ENCODE assay signal across 18 cellular contexts in the genomic region with DNA sequence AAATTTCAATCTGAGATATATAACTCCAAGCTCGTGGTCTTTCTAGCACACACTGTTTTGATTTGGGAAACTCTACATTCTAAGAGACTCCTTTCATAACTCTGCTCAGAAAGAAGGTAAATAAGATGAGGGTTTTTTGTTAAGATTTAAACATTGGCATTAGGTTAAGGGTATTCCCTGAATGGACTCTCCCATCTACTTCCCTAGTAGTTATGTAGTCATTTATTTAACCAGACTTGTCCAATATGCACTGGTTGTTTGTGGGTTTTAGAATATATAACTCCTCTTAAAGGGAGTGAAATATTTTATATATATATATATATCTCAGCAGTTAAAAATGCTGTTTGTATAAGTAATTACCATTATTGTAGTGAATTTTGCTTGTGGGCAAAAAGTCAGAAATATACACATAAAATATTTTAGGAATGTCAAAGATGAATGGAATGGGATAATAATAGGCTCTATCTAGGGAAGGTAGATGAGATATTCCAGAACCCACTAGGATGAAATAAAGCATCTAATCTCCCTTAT.
DNase-seq lines count a peak whose midpoint lies in the region; ATAC-seq and TF ChIP-seq lines count a peak whose summit lies in the region.
"Had no signal": no experiment of that assay in that cellular context is flagged by ENCODE, and none has a peak within 500 bp of the region (broad histone marks: within the 10 kb centered on the region; RNA-seq: fewer than 3 reads in every experiment).

No MANE protein-coding gene starts in this region.

- RAD21 ChIA-PET in HCT116 (lab: Charles Lee; ENCODE audit: low non-redundant PET in 1 of 2, low total read pairs in 2 of 2, uncharacterized antibody in 2 of 2, unreplicated experiment in 2 of 2) = no interaction called here

- no peak for DNase-seq in HCT116 (ENCODE audit: low read depth, low spot score)
- no peak for DNase-seq in SK-N-MC (ENCODE audit: low read depth, low spot score)
- DNase-seq in fibroblast of the aortic adventitia (ENCODE audit: low read depth) = peak; percentile 59
- DNase-seq in smooth muscle cell (lab: John Stamatoyannopoulos, UW; ENCODE audit: unreplicated experiment) = no peak
- DNase-seq in activated CD4-positive, alpha-beta T cell treated with anti-CD3 and anti-CD28 coated beads for 48 hours = no peak
- no peak for DNase-seq in NCI-H2107 (lab: John Stamatoyannopoulos, UW)
- DNase-seq: activated CD4-positive, alpha-beta T cell treated with anti-CD3 and anti-CD28 coated beads for 1 hour; activated CD8-positive, alpha-beta memory T cell treated with anti-CD3 and anti-CD28 coated beads, Interleukin-2, amount 50 U/mL, for 4 hours; activated naive CD4-positive, alpha-beta T cell treated with anti-CD3 and anti-CD28 coated beads for 36 hours; caudate nucleus; CD4-positive, alpha-beta memory T cell; head of caudate nucleus; MG63; NCI-H2029; NCI-H69 had no signal

- no peaks in the 10 kb centered on the region for H3K27me3 ChIP-seq in HCT116 (ENCODE audit: insufficient read depth, low read length)
- no peaks in the 10 kb centered on the region for H3K27me3 ChIP-seq in smooth muscle cell (ENCODE audit: low read depth)
- H3K27me3 ChIP-seq: MG63 had no signal

- H3K4me2 ChIP-seq in HCT116 (ENCODE audit: low read length) = peak overlapping the region; percentile 51
- peak overlapping the region; percentile 79 for H3K4me2 ChIP-seq in smooth muscle cell

- POLR2A ChIA-PET in HCT116 (lab: Charles Lee) = no interaction called here

- ATAC-seq in HCT116 (peak; percentile 27; the same call in 1 of the 2 replicates), HG02678 (IDR thresholded peaks at IDR 0.05; ENCODE audit: unreplicated experiment) (no peak), esophagus mucosa (no peak)

- TF ChIP-seq RAD21 in HCT116 (IDR thresholded peaks at IDR 0.05; ENCODE audit: low read depth) = no peak

- intact Hi-C loops in HCT116 (cut with micrococcal nuclease) = no loop called here

- CTCF ChIA-PET in HCT116 (lab: Charles Lee) = no interaction called here

- H3K27ac ChIP-seq in HCT116 (ENCODE audit: low read depth, low read length) (no peak overlapping the region), SK-N-MC (peak overlapping the region; percentile 97), smooth muscle cell (ENCODE audit: low read depth) (peak overlapping the region; percentile 68)
- H3K27ac ChIP-seq: prostate gland had no signal

- no TSS peak for BruUV-seq in HCT116 (replicated peaks; lab: Mats Ljungman, UMichigan)

- TF ChIP-seq CTCF in HCT116 (IDR thresholded peaks at IDR 0.05 in 2 of 3, conservative IDR thresholded peaks at IDR 0.05 in 1 of 3; ENCODE audit: borderline replicate concordance in 1 of 3, insufficient read depth in 1 of 3, low read depth in 2 of 3, low read length in 2 of 3) = no peak
- no peak for TF ChIP-seq CTCF in fibroblast of the aortic adventitia (IDR thresholded peaks at IDR 0.05; ENCODE audit: insufficient read depth, low read length)
- TF ChIP-seq CTCF in smooth muscle cell (IDR thresholded peaks at IDR 0.05; ENCODE audit: borderline replicate concordance, insufficient read depth, poor library complexity, severe bottlenecking) = no peak

- peak overlapping the region; percentile 30 for H2AFZ ChIP-seq in HCT116 (ENCODE audit: low read depth, low read length, poor library complexity, severe bottlenecking)
- peak overlapping the region; percentile 6 for H2AFZ ChIP-seq in smooth muscle cell (ENCODE audit: low read depth)

- no peak overlapping the region for H3K9ac ChIP-seq in HCT116 (ENCODE audit: low read length)
- peak overlapping the region; percentile 56 for H3K9ac ChIP-seq in SK-N-MC (ENCODE audit: insufficient read length)
- H3K9ac ChIP-seq in smooth muscle cell (ENCODE audit: low read depth) = no peak overlapping the region

- H3K4me3 ChIP-seq in HCT116 (replicated peaks in 1 of 2; ENCODE audit: low read depth in 1 of 2, low read length in 2 of 2) (peak overlapping the region in 1 of 2 experiments; percentile 16; a peak in 1 of 4 replicates), SK-N-MC (peak overlapping the region; percentile 72), fibroblast of the aortic adventitia (ENCODE audit: low read depth, low read length) (no peak overlapping the region), smooth muscle cell (no peak overlapping the region)
- H3K4me3 ChIP-seq: MG63, prostate gland had no signal

- H3K9me3 ChIP-seq in HCT116 (ENCODE audit: control insufficient read depth in 1 of 2, insufficient read depth in 1 of 2, low read depth in 1 of 2, low read length in 2 of 2) = peaks cover 0 to 8% of the 10 kb centered on the region in 2 experiments; a peak in 1 of 4 replicates
- H3K9me3 ChIP-seq in SK-N-MC (ENCODE audit: low read depth, low read length) = no peaks in the 10 kb centered on the region
- H3K9me3 ChIP-seq in smooth muscle cell (replicated peaks; ENCODE audit: low read depth) = no peaks in the 10 kb centered on the region
- H3K9me3 ChIP-seq: MG63, prostate gland had no signal

- no peak for TF ChIP-seq POLR2A in HCT116 (IDR thresholded peaks at IDR 0.05; ENCODE audit: borderline replicate concordance, extremely low read depth, insufficient read depth, insufficient read length)

- H4K20me1 ChIP-seq in HCT116 (ENCODE audit: insufficient read depth) (no peaks in the 10 kb centered on the region), smooth muscle cell (ENCODE audit: low read depth) (no peaks in the 10 kb centered on the region)

- no peaks in the 10 kb centered on the region for H3F3A ChIP-seq in smooth muscle cell (ENCODE audit: low read depth)

- no peaks in the 10 kb centered on the region for H3K9me2 ChIP-seq in HCT116 (ENCODE audit: insufficient read depth)

- H3K36me3 ChIP-seq in HCT116 (ENCODE audit: control insufficient read depth in 1 of 2, insufficient read depth in 2 of 2, low read length in 2 of 2) = no peaks in the 10 kb centered on the region
- H3K36me3 ChIP-seq in SK-N-MC (ENCODE audit: insufficient read depth, low read length) = no peaks in the 10 kb centered on the region
- H3K36me3 ChIP-seq in smooth muscle cell (ENCODE audit: low read depth) = no peaks in the 10 kb centered on the region
- H3K36me3 ChIP-seq: MG63, prostate gland had no signal

- H3K79me2 ChIP-seq in HCT116 (ENCODE audit: insufficient read depth, low read length) (no peaks in the 10 kb centered on the region), smooth muscle cell (ENCODE audit: low read depth) (no peaks in the 10 kb centered on the region)

- H3K4me1 ChIP-seq in HCT116 (ENCODE audit: control insufficient read depth in 1 of 2, insufficient read depth in 2 of 2, low read length in 2 of 2) = peaks cover 5 to 28% of the 10 kb centered on the region in 2 experiments; a peak in 3 of 4 replicates
- H3K4me1 ChIP-seq in smooth muscle cell (ENCODE audit: low read depth) = peaks cover 5% of the 10 kb centered on the region
- H3K4me1 ChIP-seq: prostate gland had no signal

- 36% methylated on average over 1 of the region's 1 CpG for WGBS in smooth muscle cell (ENCODE audit: low lambda C conversion rate)

TF ChIP-seq in HCT116, 20 proteins besides CTCF, POLR2A, EP300 and RAD21 (continues in another document):
- TF ChIP-seq TCF7L2 (IDR thresholded peaks at IDR 0.05; ENCODE audit: borderline replicate concordance, extremely low read depth, insufficient read depth, insufficient read length) = no peak
- TF ChIP-seq, protein P1, sequence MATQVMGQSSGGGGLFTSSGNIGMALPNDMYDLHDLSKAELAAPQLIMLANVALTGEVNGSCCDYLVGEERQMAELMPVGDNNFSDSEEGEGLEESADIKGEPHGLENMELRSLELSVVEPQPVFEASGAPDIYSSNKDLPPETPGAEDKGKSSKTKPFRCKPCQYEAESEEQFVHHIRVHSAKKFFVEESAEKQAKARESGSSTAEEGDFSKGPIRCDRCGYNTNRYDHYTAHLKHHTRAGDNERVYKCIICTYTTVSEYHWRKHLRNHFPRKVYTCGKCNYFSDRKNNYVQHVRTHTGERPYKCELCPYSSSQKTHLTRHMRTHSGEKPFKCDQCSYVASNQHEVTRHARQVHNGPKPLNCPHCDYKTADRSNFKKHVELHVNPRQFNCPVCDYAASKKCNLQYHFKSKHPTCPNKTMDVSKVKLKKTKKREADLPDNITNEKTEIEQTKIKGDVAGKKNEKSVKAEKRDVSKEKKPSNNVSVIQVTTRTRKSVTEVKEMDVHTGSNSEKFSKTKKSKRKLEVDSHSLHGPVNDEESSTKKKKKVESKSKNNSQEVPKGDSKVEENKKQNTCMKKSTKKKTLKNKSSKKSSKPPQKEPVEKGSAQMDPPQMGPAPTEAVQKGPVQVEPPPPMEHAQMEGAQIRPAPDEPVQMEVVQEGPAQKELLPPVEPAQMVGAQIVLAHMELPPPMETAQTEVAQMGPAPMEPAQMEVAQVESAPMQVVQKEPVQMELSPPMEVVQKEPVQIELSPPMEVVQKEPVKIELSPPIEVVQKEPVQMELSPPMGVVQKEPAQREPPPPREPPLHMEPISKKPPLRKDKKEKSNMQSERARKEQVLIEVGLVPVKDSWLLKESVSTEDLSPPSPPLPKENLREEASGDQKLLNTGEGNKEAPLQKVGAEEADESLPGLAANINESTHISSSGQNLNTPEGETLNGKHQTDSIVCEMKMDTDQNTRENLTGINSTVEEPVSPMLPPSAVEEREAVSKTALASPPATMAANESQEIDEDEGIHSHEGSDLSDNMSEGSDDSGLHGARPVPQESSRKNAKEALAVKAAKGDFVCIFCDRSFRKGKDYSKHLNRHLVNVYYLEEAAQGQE (IDR thresholded peaks at IDR 0.05; ENCODE audit: low read depth) = no peak
- TF ChIP-seq SP1 (IDR thresholded peaks at IDR 0.05; ENCODE audit: low read depth) = no peak
- no peak for TF ChIP-seq POLR2AphosphoS5 (IDR thresholded peaks at IDR 0.05; ENCODE audit: low read depth, low read length)
- no peak for TF ChIP-seq SIN3A (IDR thresholded peaks at IDR 0.05; ENCODE audit: low read depth)
- TF ChIP-seq FOSL1 (IDR thresholded peaks at IDR 0.05; ENCODE audit: low read depth) = no peak
- no peak for TF ChIP-seq ZFX (IDR thresholded peaks at IDR 0.05)
- no peak for TF ChIP-seq ZBTB33 (IDR thresholded peaks at IDR 0.05; ENCODE audit: extremely low read depth, insufficient replicate concordance, low read length)
- TF ChIP-seq JUND (IDR thresholded peaks at IDR 0.05) = no peak
- TF ChIP-seq CBX3 (IDR thresholded peaks at IDR 0.05; ENCODE audit: low read depth) = no peak
